Comparison of ENCODE assay signal across 18 cellular contexts in the genomic region with DNA sequence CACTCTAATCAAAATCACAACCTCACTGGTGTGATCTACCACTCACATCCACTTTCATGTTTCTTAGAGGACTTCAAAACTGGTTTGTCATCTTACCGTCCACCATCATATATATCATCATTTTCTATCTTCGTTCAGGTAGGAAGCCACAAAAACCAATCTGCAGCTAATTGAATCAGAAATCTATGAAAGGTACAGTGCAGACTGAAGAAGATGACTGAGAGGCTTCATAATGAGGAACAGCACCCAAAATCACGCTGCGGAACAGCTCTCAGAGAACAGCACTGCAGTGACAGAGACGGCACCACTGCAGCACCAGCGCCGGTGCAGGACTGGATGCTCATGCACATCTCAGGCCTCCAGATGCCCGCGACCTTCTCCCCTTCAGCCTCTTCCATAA. TPM values are rescaled to one million over a fixed set of nuclear protein-coding genes. Genes with fewer than 3 reads are reported as not detected.
DNase-seq lines count a peak whose midpoint lies in the region; ATAC-seq and TF ChIP-seq lines count a peak whose summit lies in the region.
"Had no signal": no experiment of that assay in that cellular context is flagged by ENCODE, and none has a peak within 500 bp of the region (broad histone marks: within the 10 kb centered on the region; RNA-seq: fewer than 3 reads in every experiment).

No MANE protein-coding gene starts in this region.

- H3K27ac Mint-ChIP-seq in WTC11: peak overlapping the region; percentile 63; the same call in 1 of the 2 replicates
- H3K27ac Mint-ChIP-seq: activated CD4-positive, alpha-beta T cell treated with anti-CD3 and anti-CD28 coated beads for 36 hours; stimulated activated naive CD8-positive, alpha-beta T cell treated with anti-CD3 and anti-CD28 coated beads, Interleukin-15, Interleukin-2, amounts not matched to agents 100 ng/mL and 50 ng/mL, for 24 hours; T-helper 1 cell treated with Interleukin-12 subunit alpha and Interleukin-12 subunit beta and Interleukin-4 antibody, amounts not matched to agents 30 μg/mL and 1 μg/mL, for 36 hours had no signal

- H3K36me3 Mint-ChIP-seq in WTC11: no peaks in the 10 kb centered on the region

- H3K9me3 Mint-ChIP-seq in WTC11: no peaks in the 10 kb centered on the region
- H3K9me3 Mint-ChIP-seq: stimulated activated naive CD8-positive, alpha-beta T cell treated with anti-CD3 and anti-CD28 coated beads, Interleukin-15, Interleukin-2, amounts not matched to agents 100 ng/mL and 50 ng/mL, for 24 hours; T-helper 1 cell treated with Interleukin-12 subunit alpha and Interleukin-12 subunit beta and Interleukin-4 antibody, amounts not matched to agents 30 μg/mL and 1 μg/mL, for 36 hours had no signal

- intact Hi-C loops in sciatic nerve (cut with DNase I): no loop called here

- POLR2A ChIA-PET in WTC11 (lab: Charles Lee): no interaction called here

- no peak overlapping the region for H3K4me3 Mint-ChIP-seq in WTC11
- H3K4me3 Mint-ChIP-seq: activated CD4-positive, alpha-beta T cell treated with anti-CD3 and anti-CD28 coated beads for 36 hours; stimulated activated naive CD8-positive, alpha-beta T cell treated with anti-CD3 and anti-CD28 coated beads, Interleukin-15, Interleukin-2, amounts not matched to agents 100 ng/mL and 50 ng/mL, for 24 hours; T-helper 1 cell treated with Interleukin-12 subunit alpha and Interleukin-12 subunit beta and Interleukin-4 antibody, amounts not matched to agents 30 μg/mL and 1 μg/mL, for 36 hours had no signal

- CTCF ChIA-PET in WTC11 (lab: Charles Lee): no interaction called here

- in situ Hi-C loops in GM13977 (cut with MboI; ENCODE audit: low pct_unique_long_range_greater_than_20kb, low sequenced_read_pairs, unreplicated experiment): no loop called here

- ATAC-seq in GM21367 (IDR thresholded peaks at IDR 0.05; ENCODE audit: unreplicated experiment) (peak; percentile 56), HG02885 (IDR thresholded peaks at IDR 0.05; ENCODE audit: poor library complexity, unreplicated experiment) (peak; percentile 91), WTC11 (no peak), GM19455 (IDR thresholded peaks at IDR 0.05; ENCODE audit: unreplicated experiment) (no peak), sciatic nerve (no peak)
- ATAC-seq: activated CD4-positive, alpha-beta T cell treated with anti-CD3 and anti-CD28 coated beads for 36 hours; pancreas had no signal

- TF ChIP-seq CTCF in GM13977 (IDR thresholded peaks at IDR 0.05; ENCODE audit: extremely low read depth, insufficient read depth, missing control alignments) (no peak), WTC11 (IDR thresholded peaks at IDR 0.05) (no peak)

- peaks cover 41% of the 10 kb centered on the region for H3K4me1 Mint-ChIP-seq in WTC11

- H3K27me3 Mint-ChIP-seq in WTC11 (ENCODE audit: low read depth): no peaks in the 10 kb centered on the region
- H3K27me3 Mint-ChIP-seq: activated CD4-positive, alpha-beta T cell treated with anti-CD3 and anti-CD28 coated beads for 36 hours; stimulated activated naive CD8-positive, alpha-beta T cell treated with anti-CD3 and anti-CD28 coated beads, Interleukin-15, Interleukin-2, amounts not matched to agents 100 ng/mL and 50 ng/mL, for 24 hours had no signal

- DNase-seq in GM13977 (ENCODE audit: low spot score) (peak; percentile 53), WTC11 (ENCODE audit: low spot score) (no peak), epidermal melanocyte (ENCODE audit: insufficient read length, low spot score) (no peak), sciatic nerve (ENCODE audit: low spot score) (no peak)
- DNase-seq in effector CD8-positive, alpha-beta T cell (lab: John Stamatoyannopoulos, UW): no peak
- DNase-seq: activated CD4-positive, alpha-beta T cell treated with anti-CD3 and anti-CD28 coated beads for 36 hours; activated T-cell treated with anti-CD3 and anti-CD28 coated beads for 4 hours; AML-193; effector CD4-positive, alpha-beta T cell; hippocampal formation; pancreas; small intestine; uterus had no signal

TF ChIP-seq in WTC11, 78 proteins besides CTCF, POLR2A, EP300 and RAD21:
- TF ChIP-seq ZNF396 (CRISPR knock-in tag; IDR thresholded peaks at IDR 0.05; ENCODE audit: borderline replicate concordance): no peak

RNA-seq across cellular contexts. Expression of a gene that starts 13.0 kb away (rescaled TPM):
- total RNA-seq in WTC11 (2021): 35.0 to 41.2 TPM (median 38.8 TPM) in 3 replicates
- 31.4 TPM for total RNA-seq in sciatic nerve

Comparison
In these comparisons a context has a peak if more than half of its experiments do, and no peak if none do; other contexts are left out.
1. ATAC-seq: peak in GM21367 (single experiment) and HG02885 (single experiment); none in WTC11 (single experiment), GM19455 (single experiment) and sciatic nerve (single experiment).